ENCODE assay signal across 16 cellular contexts in genomic region chr17:71304498-71305158, GRCh38.
"Had no signal": no experiment of that assay in that cellular context is flagged by ENCODE, and none has a peak within 500 bp of the region (broad histone marks: within the 10 kb centered on the region; RNA-seq: fewer than 3 reads in every experiment).

No MANE protein-coding gene starts in this region.

- H3K4me1 Mint-ChIP-seq: activated CD4-positive, alpha-beta T cell treated with anti-CD3 and anti-CD28 coated beads, Interleukin-2, amount 10 ng/mL, durations not matched to agents 7 days and 5 days; activated naive CD8-positive, alpha-beta T cell treated with anti-CD3 and anti-CD28 coated beads, Interleukin-2, amount 10 ng/mL, durations not matched to agents 7 days and 5 days; immature natural killer cell; stimulated activated effector memory CD8-positive, alpha-beta T cell treated with anti-CD3 and anti-CD28 coated beads, Interleukin-12 subunit alpha, Interleukin-12 subunit beta, amount 100 ng/mL, for 72 hours had no signal

- H3K27ac Mint-ChIP-seq: activated CD4-positive, alpha-beta T cell treated with anti-CD3 and anti-CD28 coated beads, Interleukin-2, amount 10 ng/mL, durations not matched to agents 7 days and 5 days; activated naive CD8-positive, alpha-beta T cell treated with anti-CD3 and anti-CD28 coated beads, Interleukin-2, amount 10 ng/mL, durations not matched to agents 7 days and 5 days; immature natural killer cell; natural killer cell treated with Interleukin-12 subunit alpha and Interleukin-12 subunit beta and Interleukin-15 and Interleukin-18, amount 100 ng/mL, for 72 hours; stimulated activated effector memory CD8-positive, alpha-beta T cell treated with anti-CD3 and anti-CD28 coated beads, Interleukin-12 subunit alpha, Interleukin-12 subunit beta, amount 100 ng/mL, for 72 hours had no signal

- H3K9me3 ChIP-seq: thoracic aorta had no signal

- H3K4me1 ChIP-seq: foreskin keratinocyte had no signal

- DNase-seq: activated CD4-positive, alpha-beta T cell treated with anti-CD3 and anti-CD28 coated beads, Interleukin-2, amount 10 ng/mL, durations not matched to agents 7 days and 5 days; activated naive CD4-positive, alpha-beta T cell; activated naive CD8-positive, alpha-beta T cell treated with anti-CD3 and anti-CD28 coated beads, Interleukin-2, amount 10 ng/mL, durations not matched to agents 7 days and 5 days; activated T-cell treated with anti-CD3 and anti-CD28 coated beads for 4 hours; anterior cingulate cortex; brain microvascular endothelial cell; cortex of kidney; effector CD4-positive, alpha-beta T cell; foreskin keratinocyte; glutamatergic neuron; immature natural killer cell; nucleus accumbens; retina had no signal

- H3K27me3 ChIP-seq: brain microvascular endothelial cell, foreskin keratinocyte had no signal

- H3K27ac ChIP-seq: brain microvascular endothelial cell, foreskin keratinocyte, thoracic aorta had no signal

- H3K4me3 Mint-ChIP-seq: activated CD4-positive, alpha-beta T cell treated with anti-CD3 and anti-CD28 coated beads, Interleukin-2, amount 10 ng/mL, durations not matched to agents 7 days and 5 days; activated naive CD8-positive, alpha-beta T cell treated with anti-CD3 and anti-CD28 coated beads, Interleukin-2, amount 10 ng/mL, durations not matched to agents 7 days and 5 days; immature natural killer cell; natural killer cell treated with Interleukin-12 subunit alpha and Interleukin-12 subunit beta and Interleukin-15 and Interleukin-18, amount 100 ng/mL, for 72 hours; stimulated activated effector memory CD8-positive, alpha-beta T cell treated with anti-CD3 and anti-CD28 coated beads, Interleukin-12 subunit alpha, Interleukin-12 subunit beta, amount 100 ng/mL, for 72 hours had no signal

- H3K36me3 Mint-ChIP-seq: activated naive CD8-positive, alpha-beta T cell treated with anti-CD3 and anti-CD28 coated beads, Interleukin-2, amount 10 ng/mL, durations not matched to agents 7 days and 5 days; immature natural killer cell; stimulated activated effector memory CD8-positive, alpha-beta T cell treated with anti-CD3 and anti-CD28 coated beads, Interleukin-12 subunit alpha, Interleukin-12 subunit beta, amount 100 ng/mL, for 72 hours had no signal

- H3K36me3 ChIP-seq: brain microvascular endothelial cell, thoracic aorta had no signal

- H3K4me3 ChIP-seq: thoracic aorta had no signal

- H3K27me3 Mint-ChIP-seq: activated CD4-positive, alpha-beta T cell treated with anti-CD3 and anti-CD28 coated beads, Interleukin-2, amount 10 ng/mL, durations not matched to agents 7 days and 5 days; activated naive CD8-positive, alpha-beta T cell treated with anti-CD3 and anti-CD28 coated beads, Interleukin-2, amount 10 ng/mL, durations not matched to agents 7 days and 5 days; natural killer cell treated with Interleukin-12 subunit alpha and Interleukin-12 subunit beta and Interleukin-15 and Interleukin-18, amount 100 ng/mL, for 72 hours had no signal
